38 cellular contexts compared by ENCODE assay signal in genomic region chr15:58134886-58135285, GRCh38. TPM values are rescaled to one million over a fixed set of nuclear protein-coding genes. Genes with fewer than 3 reads are reported as not detected.
"Had no signal": no experiment of that assay in that cellular context is flagged by ENCODE, and none has a peak within 500 bp of the region (broad histone marks: within the 10 kb centered on the region; RNA-seq: fewer than 3 reads in every experiment).

No MANE protein-coding gene starts in this region.

- H3K36me3 ChIP-seq: MG63 had no signal

- H3K4me3 ChIP-seq: MG63 had no signal

- DNase-seq: Karpas-422, Kasumi-1, MG63, MM.1S, MV-4-11, NCI-H1048, NCI-H1092, NCI-H1092 treated with DMSO at 0.1 percent for 48 hours, NCI-H1105, NCI-H1105 treated with DMSO at 0.1 percent for 48 hours, NCI-H1417, NCI-H1417 treated with DMSO at 0.1 percent for 48 hours, NCI-H1436, NCI-H1436 treated with DMSO at 0.1 percent for 48 hours, NCI-H146, NCI-H1694, NCI-H1694 treated with DMSO at 0.1 percent for 48 hours, NCI-H187, NCI-H187 treated with DMSO at 0.1 percent for 48 hours, NCI-H1930, NCI-H2029, NCI-H2029 treated with DMSO at 0.1 percent for 48 hours, NCI-H2081, NCI-H2081 treated with DMSO at 0.1 percent for 48 hours, NCI-H2107, NCI-H2171, NCI-H2171 treated with DMSO at 0.1 percent for 48 hours, NCI-H2227 treated with DMSO at 0.1 percent for 48 hours, NCI-H226, NCI-H345, NCI-H446, NCI-H446 treated with DMSO at 0.1 percent for 48 hours, NCI-H510A, NCI-H510A treated with DMSO at 0.1 percent for 48 hours, NCI-H524 had no signal

- H3K9me3 ChIP-seq: MG63 had no signal

RNA-seq across cellular contexts. Expression of gene AQP9, which starts 3.3 kb away (rescaled TPM):
- total RNA-seq: LHCN-M2, M059J, NCI-H460 had no signal
